In the genomic region with DNA sequence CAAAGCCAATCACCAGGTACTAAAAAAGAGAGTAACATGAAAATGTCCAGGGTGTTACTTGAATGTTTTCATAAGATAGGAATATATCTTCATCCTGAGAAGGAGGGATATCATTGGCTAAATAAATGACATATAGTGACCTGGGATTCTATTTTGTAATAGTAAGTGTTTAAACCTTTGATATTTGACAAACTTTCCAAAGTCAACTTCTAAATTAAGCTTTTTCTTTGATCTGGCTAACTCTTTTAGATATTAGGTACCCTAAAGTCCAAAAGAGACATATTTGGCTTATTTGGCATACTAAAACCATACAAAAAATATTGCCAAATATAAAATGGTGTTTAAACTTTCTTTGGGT, we compare ENCODE assay signal across 26 cellular contexts. TPM values are rescaled to one million over a fixed set of nuclear protein-coding genes. Genes with fewer than 3 reads are reported as not detected.
DNase-seq lines count a peak whose midpoint lies in the region; ATAC-seq and TF ChIP-seq lines count a peak whose summit lies in the region.
"Had no signal": no experiment of that assay in that cellular context is flagged by ENCODE, and none has a peak within 500 bp of the region (broad histone marks: within the 10 kb centered on the region; RNA-seq: fewer than 3 reads in every experiment).

No MANE protein-coding gene starts in this region.

- no TSS peak for BruUV-seq in Caco-2 (replicated peaks; lab: Mats Ljungman, UMichigan)

- TF ChIP-seq CTCF in activated CD8-positive, alpha-beta T cell treated with anti-CD3 and anti-CD28 coated beads for 36 hours (IDR thresholded peaks at IDR 0.05): no peak
- TF ChIP-seq CTCF in Caco-2 (IDR thresholded peaks at IDR 0.05; ENCODE audit: insufficient read depth in 1 of 2, low read depth in 1 of 2, low read length in 1 of 2, severe bottlenecking in 1 of 2, unreplicated experiment in 1 of 2) (no peak), activated B cell treated with CpG ODN at 0.5 μM for 24 hours (IDR thresholded peaks at IDR 0.05) (no peak), GM13977 (IDR thresholded peaks at IDR 0.05; ENCODE audit: extremely low read depth, insufficient read depth, missing control alignments) (no peak)

- H3K27ac Mint-ChIP-seq in activated CD8-positive, alpha-beta T cell treated with anti-CD3 and anti-CD28 coated beads, Interleukin-2, amount 10 ng/mL, durations not matched to agents 7 days and 5 days: peak overlapping the region; percentile 81
- H3K27ac Mint-ChIP-seq in activated CD8-positive, alpha-beta T cell treated with anti-CD3 and anti-CD28 coated beads for 36 hours: no peak overlapping the region
- peak overlapping the region; percentile 90 for H3K27ac Mint-ChIP-seq in Caco-2 (ENCODE audit: unreplicated experiment)
- H3K27ac Mint-ChIP-seq in activated B cell treated with CpG ODN at 0.5 μM for 24 hours: peak overlapping the region; percentile 26
- peak overlapping the region in 5 of 6 donors; percentile 17 to 81 (median 54) for H3K27ac Mint-ChIP-seq in naive B cell
- H3K27ac Mint-ChIP-seq in naive thymus-derived CD4-positive, alpha-beta T cell: no peak overlapping the region
- H3K27ac Mint-ChIP-seq: CD4-positive, alpha-beta T cell; GM23338; H9 had no signal

- H3K27ac ChIP-seq in naive thymus-derived CD4-positive, alpha-beta T cell (ENCODE audit: low read depth, low read length): no peak overlapping the region
- H3K27ac ChIP-seq: BLaER1 treated with 17β-estradiol and CSF1 and Interleukin-3, amounts not matched to agents 10 nM and 100 nM; Peyer's patch had no signal

- CTCF ChIA-PET in activated CD8-positive, alpha-beta T cell treated with anti-CD3 and anti-CD28 coated beads, Interleukin-2, amount 10 ng/mL, durations not matched to agents 7 days and 5 days (lab: Charles Lee): interaction anchor here (1.4 to 2.8 kb wide), 4 partner anchors 15 to 368 kb away, joined by 4 to 18 read pairs (median 11); partner anchors contain the start of gene CREB3L2
- CTCF ChIA-PET in activated CD8-positive, alpha-beta T cell treated with anti-CD3 and anti-CD28 coated beads for 36 hours (lab: Charles Lee): interaction anchor here (0.8 to 2.5 kb wide), 3 partner anchors 21 to 224 kb away, joined by 3 to 9 read pairs (median 4); no protein-coding TSS in a partner anchor
- CTCF ChIA-PET in Caco-2 (lab: Charles Lee) (no interaction called here), activated B cell treated with CpG ODN at 0.5 μM for 24 hours (lab: Charles Lee) (interaction anchor here (0.8 to 1.3 kb wide), 4 partner anchors 9 to 121 kb away, joined by 3 to 4 read pairs (median 4); partner anchors contain the start of gene CREB3L2)
- CTCF ChIA-PET in naive thymus-derived CD4-positive, alpha-beta T cell (lab: Charles Lee): no interaction called here

- H3K36me3 ChIP-seq in Caco-2 (ENCODE audit: control insufficient read depth, insufficient read depth, low read length): no peaks in the 10 kb centered on the region; the same call in 1 of the 2 replicates
- no peaks in the 10 kb centered on the region for H3K36me3 ChIP-seq in naive thymus-derived CD4-positive, alpha-beta T cell (ENCODE audit: control insufficient read depth in 2 of 3, insufficient read depth in 3 of 3, low read length in 3 of 3)
- H3K36me3 ChIP-seq: BLaER1 treated with 17β-estradiol and CSF1 and Interleukin-3, amounts not matched to agents 10 nM and 100 nM; Peyer's patch had no signal

- H3K9me3 Mint-ChIP-seq in activated CD8-positive, alpha-beta T cell treated with anti-CD3 and anti-CD28 coated beads, Interleukin-2, amount 10 ng/mL, durations not matched to agents 7 days and 5 days (ENCODE audit: insufficient read depth): peaks cover 5% of the 10 kb centered on the region
- H3K9me3 Mint-ChIP-seq in activated CD8-positive, alpha-beta T cell treated with anti-CD3 and anti-CD28 coated beads for 36 hours: peaks cover 7% of the 10 kb centered on the region
- H3K9me3 Mint-ChIP-seq in Caco-2 (ENCODE audit: unreplicated experiment) (peaks cover 21% of the 10 kb centered on the region), activated B cell treated with CpG ODN at 0.5 μM for 24 hours (peaks cover 7% of the 10 kb centered on the region), naive B cell (peaks cover 0 to 21% (median 11%) of the 10 kb centered on the region in 7 donors)
- H3K9me3 Mint-ChIP-seq in naive thymus-derived CD4-positive, alpha-beta T cell: peaks cover 0 to 19% (median 0%) of the 10 kb centered on the region in 11 donors

- H3K4me3 ChIP-seq in Caco-2 (ENCODE audit: low read depth, low read length): no peak overlapping the region
- H3K4me3 ChIP-seq in naive thymus-derived CD4-positive, alpha-beta T cell (ENCODE audit: low read length): no peak overlapping the region
- H3K4me3 ChIP-seq: BLaER1 treated with 17β-estradiol and CSF1 and Interleukin-3, amounts not matched to agents 10 nM and 100 nM; GM23338; Peyer's patch had no signal

- H3K4me1 Mint-ChIP-seq in activated CD8-positive, alpha-beta T cell treated with anti-CD3 and anti-CD28 coated beads, Interleukin-2, amount 10 ng/mL, durations not matched to agents 7 days and 5 days (ENCODE audit: low read depth): peaks cover 16% of the 10 kb centered on the region
- H3K4me1 Mint-ChIP-seq in activated CD8-positive, alpha-beta T cell treated with anti-CD3 and anti-CD28 coated beads for 36 hours (ENCODE audit: low read depth): peaks cover 6% of the 10 kb centered on the region
- H3K4me1 Mint-ChIP-seq in Caco-2 (ENCODE audit: low read depth, unreplicated experiment) (peaks cover 27% of the 10 kb centered on the region), activated B cell treated with CpG ODN at 0.5 μM for 24 hours (peaks cover 57% of the 10 kb centered on the region), naive B cell (peaks cover 33 to 60% (median 42%) of the 10 kb centered on the region in 3 donors)
- H3K4me1 Mint-ChIP-seq in naive thymus-derived CD4-positive, alpha-beta T cell: peaks cover 0 to 9% (median 7%) of the 10 kb centered on the region in 7 donors

- DNase-seq in activated CD8-positive, alpha-beta T cell treated with anti-CD3 and anti-CD28 coated beads, Interleukin-2, amount 10 ng/mL, durations not matched to agents 7 days and 5 days: no peak
- no peak for DNase-seq in activated CD8-positive, alpha-beta T cell treated with anti-CD3 and anti-CD28 coated beads for 36 hours
- DNase-seq in Caco-2 (no peak), activated B cell treated with CpG ODN at 0.5 μM for 24 hours (no peak), naive B cell (no peak), GM13977 (ENCODE audit: low spot score) (no peak), DMS 273 (lab: John Stamatoyannopoulos, UW; ENCODE audit: unreplicated experiment) (no peak)
- DNase-seq in naive thymus-derived CD4-positive, alpha-beta T cell: no peak
- DNase-seq: CD4-positive, alpha-beta T cell; H9; IMR-90; KG1; NCI-H1048; NCI-H1417; NCI-H1694; NCI-H2029 treated with DMSO at 0.1 percent for 48 hours; NCI-H2227 treated with DMSO at 0.1 percent for 48 hours; NCI-H526 treated with DMSO at 0.1 percent for 48 hours; OCI-M1; Peyer's patch; SK-N-SH had no signal

- no peak for ATAC-seq in activated CD8-positive, alpha-beta T cell treated with anti-CD3 and anti-CD28 coated beads, Interleukin-2, amount 10 ng/mL, durations not matched to agents 7 days and 5 days
- ATAC-seq in activated CD8-positive, alpha-beta T cell treated with anti-CD3 and anti-CD28 coated beads for 36 hours: no peak
- ATAC-seq in activated B cell treated with CpG ODN at 0.5 μM for 24 hours (ENCODE audit: low read depth) (no peak), naive B cell (ENCODE audit: low read depth in 2 of 2) (no peak)
- ATAC-seq in naive thymus-derived CD4-positive, alpha-beta T cell: no peak
- ATAC-seq: GM23338 had no signal

- H3K36me3 Mint-ChIP-seq in activated CD8-positive, alpha-beta T cell treated with anti-CD3 and anti-CD28 coated beads, Interleukin-2, amount 10 ng/mL, durations not matched to agents 7 days and 5 days (ENCODE audit: low read depth): peaks cover 6% of the 10 kb centered on the region
- no peaks in the 10 kb centered on the region for H3K36me3 Mint-ChIP-seq in activated CD8-positive, alpha-beta T cell treated with anti-CD3 and anti-CD28 coated beads for 36 hours (ENCODE audit: low read depth)
- H3K36me3 Mint-ChIP-seq in Caco-2 (ENCODE audit: insufficient read depth, unreplicated experiment): no peaks in the 10 kb centered on the region
- peaks cover 4% of the 10 kb centered on the region for H3K36me3 Mint-ChIP-seq in activated B cell treated with CpG ODN at 0.5 μM for 24 hours (ENCODE audit: low read depth)
- H3K36me3 Mint-ChIP-seq in naive B cell: peaks cover 6 to 15% of the 10 kb centered on the region in 2 donors
- peaks cover 0 to 12% (median 0%) of the 10 kb centered on the region in 5 donors for H3K36me3 Mint-ChIP-seq in naive thymus-derived CD4-positive, alpha-beta T cell

- POLR2A ChIA-PET in activated CD8-positive, alpha-beta T cell treated with anti-CD3 and anti-CD28 coated beads, Interleukin-2, amount 10 ng/mL, durations not matched to agents 7 days and 5 days (lab: Charles Lee): no interaction called here
- POLR2A ChIA-PET in activated CD8-positive, alpha-beta T cell treated with anti-CD3 and anti-CD28 coated beads for 36 hours (lab: Charles Lee): interaction anchor here (0.7 kb wide), 1 partner anchor 151 kb away, joined by 3 read pairs; no protein-coding TSS in a partner anchor
- POLR2A ChIA-PET in Caco-2 (lab: Charles Lee) (no interaction called here), activated B cell treated with CpG ODN at 0.5 μM for 24 hours (lab: Charles Lee) (no interaction called here)
- POLR2A ChIA-PET in naive thymus-derived CD4-positive, alpha-beta T cell (lab: Charles Lee): no interaction called here

- no peaks in the 10 kb centered on the region for H3K27me3 Mint-ChIP-seq in activated CD8-positive, alpha-beta T cell treated with anti-CD3 and anti-CD28 coated beads, Interleukin-2, amount 10 ng/mL, durations not matched to agents 7 days and 5 days (ENCODE audit: low read depth)
- H3K27me3 Mint-ChIP-seq in activated CD8-positive, alpha-beta T cell treated with anti-CD3 and anti-CD28 coated beads for 36 hours: peaks cover 2% of the 10 kb centered on the region
- no peaks in the 10 kb centered on the region for H3K27me3 Mint-ChIP-seq in Caco-2 (ENCODE audit: insufficient read depth, unreplicated experiment)
- no peaks in the 10 kb centered on the region for H3K27me3 Mint-ChIP-seq in activated B cell treated with CpG ODN at 0.5 μM for 24 hours
- no peaks in the 10 kb centered on the region for H3K27me3 Mint-ChIP-seq in naive B cell
- H3K27me3 Mint-ChIP-seq in naive thymus-derived CD4-positive, alpha-beta T cell: peaks cover 0 to 12% (median 7%) of the 10 kb centered on the region in 5 donors
- H3K27me3 Mint-ChIP-seq: CD4-positive, alpha-beta T cell had no signal

- H3K4me1 ChIP-seq in Caco-2: peaks cover 36% of the 10 kb centered on the region
- no peaks in the 10 kb centered on the region for H3K4me1 ChIP-seq in naive thymus-derived CD4-positive, alpha-beta T cell (ENCODE audit: control insufficient read depth in 2 of 2, insufficient read depth in 2 of 2, low read length in 2 of 2)
- H3K4me1 ChIP-seq: Peyer's patch had no signal

- H3K27me3 ChIP-seq in Caco-2 (replicated peaks; ENCODE audit: control insufficient read depth, insufficient read depth, low read length): no peaks in the 10 kb centered on the region
- H3K27me3 ChIP-seq in naive thymus-derived CD4-positive, alpha-beta T cell (ENCODE audit: control insufficient read depth in 2 of 2, insufficient read depth in 2 of 2, low read length in 2 of 2): no peaks in the 10 kb centered on the region
- H3K27me3 ChIP-seq: BLaER1 treated with 17β-estradiol and CSF1 and Interleukin-3, amounts not matched to agents 10 nM and 100 nM; Peyer's patch had no signal

- intact Hi-C loops in activated CD8-positive, alpha-beta T cell treated with anti-CD3 and anti-CD28 coated beads for 36 hours (cut with micrococcal nuclease): no loop called here
- intact Hi-C loops in Caco-2 (cut with micrococcal nuclease; ENCODE audit: unreplicated experiment) (no loop called here), activated B cell treated with CpG ODN at 0.5 μM for 24 hours (cut with micrococcal nuclease) (loop anchor here (2.0 kb wide), 1 partner anchor 22 kb away; the partner anchor contains the start of gene CREB3L2)
- intact Hi-C loops in naive thymus-derived CD4-positive, alpha-beta T cell (cut with micrococcal nuclease): no loop called here

- peaks cover 10% of the 10 kb centered on the region; the same call in 1 of the 2 replicates for H3K9me3 ChIP-seq in Caco-2
- H3K9me3 ChIP-seq in naive thymus-derived CD4-positive, alpha-beta T cell (ENCODE audit: control insufficient read depth in 2 of 3, low read length in 3 of 3): no peaks in the 10 kb centered on the region
- H3K9me3 ChIP-seq: Peyer's patch, SK-N-SH had no signal

- in situ Hi-C loops in GM13977 (cut with MboI; ENCODE audit: low pct_unique_long_range_greater_than_20kb, low sequenced_read_pairs, unreplicated experiment): no loop called here

- H3K4me3 Mint-ChIP-seq in activated CD8-positive, alpha-beta T cell treated with anti-CD3 and anti-CD28 coated beads, Interleukin-2, amount 10 ng/mL, durations not matched to agents 7 days and 5 days: no peak overlapping the region
- H3K4me3 Mint-ChIP-seq in activated CD8-positive, alpha-beta T cell treated with anti-CD3 and anti-CD28 coated beads for 36 hours: no peak overlapping the region
- H3K4me3 Mint-ChIP-seq in Caco-2 (ENCODE audit: unreplicated experiment): no peak overlapping the region
- H3K4me3 Mint-ChIP-seq in activated B cell treated with CpG ODN at 0.5 μM for 24 hours: no peak overlapping the region
- peak overlapping the region in 7 of 8 donors; percentile 37 to 77 (median 65) for H3K4me3 Mint-ChIP-seq in naive B cell
- H3K4me3 Mint-ChIP-seq in naive thymus-derived CD4-positive, alpha-beta T cell: peak overlapping the region in 1 of 10 donors; percentile 39
- H3K4me3 Mint-ChIP-seq: CD4-positive, alpha-beta T cell; GM23338; H9 had no signal

RNA-seq across cellular contexts. Expression of gene CREB3L2, which starts 22.4 kb away (rescaled TPM):
- total RNA-seq in activated CD8-positive, alpha-beta T cell treated with anti-CD3 and anti-CD28 coated beads, Interleukin-2, amount 10 ng/mL, durations not matched to agents 7 days and 5 days: 10 to 100 TPM; 24.7 to 25.9 TPM
- 10 to 100 TPM; 21.0 to 24.4 TPM for total RNA-seq in activated CD8-positive, alpha-beta T cell treated with anti-CD3 and anti-CD28 coated beads for 36 hours
- total RNA-seq in Caco-2 (2022): 106 and 123 TPM in 2 replicates
- 16.6 and 21.7 TPM in 2 replicates for total RNA-seq in activated B cell treated with CpG ODN at 0.5 μM for 24 hours
- 10 to 100 TPM in 5 of 6 donors, 1 to 10 TPM in 1; 8.0 to 26.6 (median 19.5) TPM for polyA plus RNA-seq in naive B cell (ENCODE audit: low read depth in 6 of 6)
- total RNA-seq in naive thymus-derived CD4-positive, alpha-beta T cell: 10 to 100 TPM; 15.4 to 46.2 (median 19.6) TPM
- polyA plus RNA-seq in naive thymus-derived CD4-positive, alpha-beta T cell: 1 to 10 TPM; 5.3 to 6.0 TPM

RNA-seq across cellular contexts. Expression of gene AKR1D1, which starts 51.9 kb away (rescaled TPM):
- not detected for total RNA-seq in activated CD8-positive, alpha-beta T cell treated with anti-CD3 and anti-CD28 coated beads, Interleukin-2, amount 10 ng/mL, durations not matched to agents 7 days and 5 days
- not detected for total RNA-seq in activated CD8-positive, alpha-beta T cell treated with anti-CD3 and anti-CD28 coated beads for 36 hours
- 2.2 and 2.3 TPM in 2 replicates for total RNA-seq in Caco-2 (2022)
- not detected in 2 replicates for total RNA-seq in activated B cell treated with CpG ODN at 0.5 μM for 24 hours
- not detected for polyA plus RNA-seq in naive B cell (ENCODE audit: low read depth in 6 of 6)
- total RNA-seq in naive thymus-derived CD4-positive, alpha-beta T cell: not detected
- not detected for polyA plus RNA-seq in naive thymus-derived CD4-positive, alpha-beta T cell
- total RNA-seq: A172; CD4-positive, alpha-beta T cell; IMR-90; NCI-H460; Peyer's patch had no signal
- polyA plus RNA-seq: AG04450, GM23338, IMR-90, SK-N-SH had no signal

Comparison
In these comparisons a context has a peak if more than half of its experiments do, and no peak if none do; other contexts are left out.
1. H3K27ac Mint-ChIP-seq: peak in activated CD8-positive, alpha-beta T cell treated with anti-CD3 and anti-CD28 coated beads, Interleukin-2, amount 10 ng/mL, durations not matched to agents 7 days and 5 days (single experiment), Caco-2 (single experiment), activated B cell treated with CpG ODN at 0.5 μM for 24 hours (single experiment) and naive B cell (5 of 6); none in activated CD8-positive, alpha-beta T cell treated with anti-CD3 and anti-CD28 coated beads for 36 hours (single experiment) and naive thymus-derived CD4-positive, alpha-beta T cell (0 of 9).
2. H3K4me3 Mint-ChIP-seq: peak in naive B cell (7 of 8); none in activated CD8-positive, alpha-beta T cell treated with anti-CD3 and anti-CD28 coated beads, Interleukin-2, amount 10 ng/mL, durations not matched to agents 7 days and 5 days (single experiment), activated CD8-positive, alpha-beta T cell treated with anti-CD3 and anti-CD28 coated beads for 36 hours (single experiment), Caco-2 (single experiment) and activated B cell treated with CpG ODN at 0.5 μM for 24 hours (single experiment).
3. CTCF ChIA-PET loops: an anchor here in activated CD8-positive, alpha-beta T cell treated with anti-CD3 and anti-CD28 coated beads, Interleukin-2, amount 10 ng/mL, durations not matched to agents 7 days and 5 days (1.4 to 2.8 kb wide), activated CD8-positive, alpha-beta T cell treated with anti-CD3 and anti-CD28 coated beads for 36 hours (0.8 to 2.5 kb wide) and activated B cell treated with CpG ODN at 0.5 μM for 24 hours (0.8 to 1.3 kb wide); none called in Caco-2 and naive thymus-derived CD4-positive, alpha-beta T cell.